Comparison of ENCODE assay signal across 1 cellular context in genomic region chr1:6026095-6026809, GRCh38.
TF ChIP-seq lines count a peak whose summit lies in the region.

No MANE protein-coding gene starts in this region.

TF ChIP-seq in HepG2, 621 proteins besides CTCF, POLR2A, EP300 and RAD21 (continued from another document and continues in another):
- no peak for TF ChIP-seq ZNF646 (CRISPR knock-in tag; IDR thresholded peaks at IDR 0.05)
- no peak; the same call in 1 of the 2 replicates for TF ChIP-seq MXD3 (CRISPR knock-in tag; IDR thresholded peaks at IDR 0.05)
- TF ChIP-seq SRF (IDR thresholded peaks at IDR 0.05; ENCODE audit: low read depth, low read length): no peak
- no peak for TF ChIP-seq ZNF446 (CRISPR knock-in tag; IDR thresholded peaks at IDR 0.05)
- TF ChIP-seq ZNF879 (CRISPR knock-in tag; IDR thresholded peaks at IDR 0.05): no peak
- no peak for TF ChIP-seq ZNF543 (CRISPR knock-in tag; IDR thresholded peaks at IDR 0.05)
- no peak for TF ChIP-seq AFF4 (CRISPR knock-in tag; IDR thresholded peaks at IDR 0.05)
- no peak for TF ChIP-seq SETDB1 (CRISPR knock-in tag; IDR thresholded peaks at IDR 0.05; ENCODE audit: borderline replicate concordance)
- TF ChIP-seq ETV5 (CRISPR knock-in tag; IDR thresholded peaks at IDR 0.05; ENCODE audit: borderline replicate concordance): peak; percentile 51
- no peak for TF ChIP-seq CERS6 (CRISPR knock-in tag; IDR thresholded peaks at IDR 0.05)
- peak in 1 of 2 experiments; percentile 12; a peak in 1 of 4 replicates for TF ChIP-seq ATF4 (CRISPR knock-in tag; IDR thresholded peaks at IDR 0.05)
- no peak for TF ChIP-seq MATR3 (CRISPR knock-in tag; IDR thresholded peaks at IDR 0.05)
- TF ChIP-seq HNRNPK (IDR thresholded peaks at IDR 0.05; ENCODE audit: low read depth, low read length, poor library complexity, severe bottlenecking): no peak
- no peak for TF ChIP-seq ZBTB40 (IDR thresholded peaks at IDR 0.05)
- peak; percentile 75; the same call in 1 of the 2 replicates for TF ChIP-seq ZBTB40 (CRISPR knock-in tag; IDR thresholded peaks at IDR 0.05)
- no peak for TF ChIP-seq ZNF30 (CRISPR knock-in tag; IDR thresholded peaks at IDR 0.05)
- peak; percentile 79; the same call in 1 of the 2 replicates for TF ChIP-seq ZBTB26 (CRISPR knock-in tag; IDR thresholded peaks at IDR 0.05; ENCODE audit: borderline replicate concordance)
- TF ChIP-seq ZNF317 (CRISPR knock-in tag; IDR thresholded peaks at IDR 0.05): no peak; the same call in 1 of the 2 replicates
- no peak for TF ChIP-seq RCOR2 (CRISPR knock-in tag; IDR thresholded peaks at IDR 0.05)
- peak; percentile 66; the same call in 1 of the 2 replicates for TF ChIP-seq ZNF335 (CRISPR knock-in tag; IDR thresholded peaks at IDR 0.05)
- TF ChIP-seq ZNF251 (CRISPR knock-in tag; IDR thresholded peaks at IDR 0.05): no peak
- no peak for TF ChIP-seq CREB1 (IDR thresholded peaks at IDR 0.05)
- TF ChIP-seq CREB1 (CRISPR knock-in tag; IDR thresholded peaks at IDR 0.05): peak; percentile 29; the same call in 1 of the 2 replicates
- no peak for TF ChIP-seq ZNF18 (CRISPR knock-in tag; IDR thresholded peaks at IDR 0.05; ENCODE audit: insufficient replicate concordance)
- TF ChIP-seq TARDBP (CRISPR knock-in tag; IDR thresholded peaks at IDR 0.05): no peak; the same call in 1 of the 2 replicates
- peak; percentile 71; the same call in 1 of the 2 replicates for TF ChIP-seq CBFB (CRISPR knock-in tag; IDR thresholded peaks at IDR 0.05)
- no peak for TF ChIP-seq SKI (IDR thresholded peaks at IDR 0.05; ENCODE audit: partially characterized antibody)
- TF ChIP-seq ZNF713 (CRISPR knock-in tag; IDR thresholded peaks at IDR 0.05): no peak
- TF ChIP-seq CENPT (CRISPR knock-in tag; IDR thresholded peaks at IDR 0.05; ENCODE audit: low read depth): peak; percentile 45; the same call in 1 of the 2 replicates
- TF ChIP-seq MAF1 (CRISPR knock-in tag; IDR thresholded peaks at IDR 0.05; ENCODE audit: borderline replicate concordance): peak; percentile 62; the same call in 1 of the 2 replicates
- no peak for TF ChIP-seq ZFP62 (CRISPR knock-in tag; IDR thresholded peaks at IDR 0.05)
- no peak for TF ChIP-seq ZNF772 (CRISPR knock-in tag; IDR thresholded peaks at IDR 0.05)
- no peak for TF ChIP-seq ZNF577 (CRISPR knock-in tag; IDR thresholded peaks at IDR 0.05; ENCODE audit: borderline replicate concordance, low read depth)
- TF ChIP-seq ZNF709 (CRISPR knock-in tag; IDR thresholded peaks at IDR 0.05): 0 out of 2 replicates have a peak, but pooled peaks have one; percentile 41
